In genomic region chrX:54452920-54453319, GRCh38 we compare ENCODE assay signal across 10 cellular contexts. TPM values are rescaled to one million over a fixed set of nuclear protein-coding genes. Genes with fewer than 3 reads are reported as not detected.
A peak's percentile ranks its signal among the peaks of the same experiment; 100 is the strongest.
DNase-seq lines count a peak whose midpoint lies in the region; ATAC-seq, FAIRE-seq and TF ChIP-seq lines count a peak whose summit lies in the region.
"Had no signal": no experiment of that assay in that cellular context is flagged by ENCODE, and none has a peak within 500 bp of the region (broad histone marks: within the 10 kb centered on the region; RNA-seq: fewer than 3 reads in every experiment).

No MANE protein-coding gene starts in this region.

- WGBS in pancreas, 2 donors: 61 to 66% methylated on average over 2 of the region's 2 CpGs

- CTCF ChIA-PET in A673 (lab: Charles Lee) (no interaction called here), Panc1 (lab: Charles Lee) (no interaction called here)

- DNase-seq in A673 (ENCODE audit: low spot score) (peak; percentile 50), GM12865 (ENCODE audit: low read depth) (peak; percentile 8), Panc1 (ENCODE audit: low read depth, low spot score) (no peak), fibroblast of peridontal ligament (ENCODE audit: extremely low read depth) (peak; percentile 8), midbrain (lab: John Stamatoyannopoulos, UW) (no peak), pancreas (no peak), NCI-H1105 treated with DMSO at 0.1 percent for 48 hours (lab: John Stamatoyannopoulos, UW) (no peak)
- DNase-seq: CD8-positive, alpha-beta memory T cell had no signal

- ATAC-seq in Panc1 (no peak; the same call in 1 of the 2 replicates), pancreas (no peak), GM18519 (IDR thresholded peaks at IDR 0.05; ENCODE audit: low FRiP score, unreplicated experiment) (no peak)

- intact Hi-C loops in A673 (cut with micrococcal nuclease; ENCODE audit: unreplicated experiment) (no loop called here), Panc1 (cut with micrococcal nuclease; ENCODE audit: unreplicated experiment) (no loop called here), pancreas (cut with DNase I) (no loop called here)

- H3K27ac ChIP-seq in A673 (ENCODE audit: low read depth, low read length, poor library complexity, severe bottlenecking): no peak overlapping the region
- H3K27ac ChIP-seq in Panc1 (ENCODE audit: low read length): no peak overlapping the region
- no peak overlapping the region for H3K27ac ChIP-seq in pancreas
- H3K27ac ChIP-seq: VCaP had no signal

- POLR2A ChIA-PET in A673 (lab: Charles Lee; ENCODE audit: low non-redundant PET): interaction anchor here (0.6 kb wide), 1 partner anchor 505 kb away, joined by 3 read pairs; no protein-coding TSS in a partner anchor
- POLR2A ChIA-PET in Panc1 (lab: Charles Lee): no interaction called here

- no peak for FAIRE-seq in pancreas (lab: Jason Lieb, UNC)

- H3K36me3 ChIP-seq in A673 (ENCODE audit: insufficient read depth, low read length, poor library complexity, severe bottlenecking) (peaks cover 18% of the 10 kb centered on the region), Panc1 (ENCODE audit: control insufficient read depth, insufficient read depth, low read length) (no peaks in the 10 kb centered on the region; the same call in 1 of the 2 replicates), pancreas (no peaks in the 10 kb centered on the region)

- in situ Hi-C loops in Panc1 (cut with HindIII; ENCODE audit: low pct_unique_long_range_greater_than_20kb, low sequenced_read_pairs): no loop called here

- TF ChIP-seq CTCF in A673 (conservative IDR thresholded peaks at IDR 0.05; ENCODE audit: low read depth, low read length): peak; percentile 37
- no peak for TF ChIP-seq CTCF in GM12865 (IDR thresholded peaks at IDR 0.05; ENCODE audit: insufficient read depth, low read depth, low read length, missing control alignments)
- no peak for TF ChIP-seq CTCF in Panc1 (IDR thresholded peaks at IDR 0.05)
- no peak for TF ChIP-seq CTCF in pancreas (IDR thresholded peaks at IDR 0.05)

- no peak overlapping the region for H3K4me3 ChIP-seq in A673 (ENCODE audit: low read depth, low read length, poor library complexity, severe bottlenecking)
- no peak overlapping the region for H3K4me3 ChIP-seq in GM12865 (ENCODE audit: low read depth, low read length)
- no peak overlapping the region for H3K4me3 ChIP-seq in Panc1 (ENCODE audit: low read depth in 2 of 2, low read length in 2 of 2)
- no peak overlapping the region for H3K4me3 ChIP-seq in pancreas

- H3K9me3 ChIP-seq in A673 (ENCODE audit: low read depth, low read length, poor library complexity, severe bottlenecking) (no peaks in the 10 kb centered on the region), Panc1 (ENCODE audit: control insufficient read depth, insufficient read depth, low read depth, low read length) (no peaks in the 10 kb centered on the region), pancreas (no peaks in the 10 kb centered on the region)

- H3K4me1 ChIP-seq in A673 (ENCODE audit: insufficient read depth, low read length, poor library complexity, severe bottlenecking) (no peaks in the 10 kb centered on the region), Panc1 (ENCODE audit: control insufficient read depth, insufficient read depth, low read length) (no peaks in the 10 kb centered on the region), pancreas (no peaks in the 10 kb centered on the region)

- no peaks in the 10 kb centered on the region for H3K27me3 ChIP-seq in A673 (replicated peaks; ENCODE audit: insufficient read depth, low read depth, low read length, poor library complexity)
- no peaks in the 10 kb centered on the region for H3K27me3 ChIP-seq in Panc1 (ENCODE audit: control insufficient read depth, insufficient read depth, low read length)
- H3K27me3 ChIP-seq in pancreas: no peaks in the 10 kb centered on the region

- BruUV-seq in A673 (replicated peaks; lab: Mats Ljungman, UMichigan): no TSS peak
- TSS peak; percentile 60 for BruUV-seq in Panc1 (replicated peaks; lab: Mats Ljungman, UMichigan)

RNA-seq across cellular contexts. Expression of gene TSR2, which starts 12.7 kb away (rescaled TPM):
- total RNA-seq in A673 (2021): 40.8 and 41.6 TPM in 2 replicates
- 37.9 TPM for total RNA-seq in Panc1 (2021; ENCODE audit: unreplicated experiment)
- 43.0 TPM for polyA plus RNA-seq in Panc1 (2012; ENCODE audit: insufficient read length)
- 10 to 100 TPM; 12.5 to 18.3 (median 15.3) TPM for total RNA-seq in pancreas
- polyA plus RNA-seq in pancreas: 10 to 100 TPM; 18.3 to 28.9 TPM

RNA-seq across cellular contexts. Expression of gene FGD1, which starts 43.1 kb away (rescaled TPM):
- total RNA-seq in A673 (2021) (21.5 and 27.1 TPM in 2 replicates), Panc1 (2021; ENCODE audit: unreplicated experiment) (14.1 TPM), pancreas (1 to 10 TPM; 1.7 to 4.0 (median 2.5) TPM)
- polyA plus RNA-seq in Panc1 (2012; ENCODE audit: insufficient read length): 15.4 TPM
- polyA plus RNA-seq in pancreas: 1 to 10 TPM; 3.0 TPM

Comparison
In these comparisons a context has a peak if more than half of its experiments do, and no peak if none do; other contexts are left out.
1. DNase-seq: peak in A673 (single experiment), GM12865 (single experiment) and fibroblast of peridontal ligament (single experiment); none in Panc1 (single experiment), midbrain (single experiment), pancreas (0 of 6) and NCI-H1105 treated with DMSO at 0.1 percent for 48 hours (single experiment).